In the genomic region with DNA sequence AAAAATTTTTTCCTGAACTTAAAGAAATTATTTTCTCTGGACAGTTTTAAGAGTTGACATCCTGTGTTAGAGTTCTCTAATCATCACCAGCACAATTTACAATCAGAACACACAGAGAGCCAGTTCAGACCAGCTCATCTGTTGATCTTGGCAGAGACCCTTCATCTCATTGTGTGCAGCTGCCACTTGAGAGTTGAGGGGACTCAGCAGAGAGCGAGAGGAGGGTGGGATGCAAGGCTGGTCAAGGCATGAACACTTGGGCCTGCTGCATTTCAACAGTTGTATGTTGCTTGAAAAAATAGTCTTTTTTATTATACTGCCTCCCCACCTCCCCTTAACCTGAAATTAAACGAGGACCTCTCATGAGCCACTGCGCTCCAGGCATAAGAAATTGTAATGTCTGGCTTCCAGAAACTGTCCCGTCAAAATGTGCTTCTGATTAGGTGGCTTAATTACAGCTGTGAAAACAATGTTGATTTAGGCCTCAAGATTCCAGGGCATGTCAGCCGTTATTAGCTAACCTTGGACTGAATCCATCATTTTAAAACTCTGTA, we compare ENCODE assay signal across 13 cellular contexts.
DNase-seq lines count a peak whose midpoint lies in the region; ATAC-seq and TF ChIP-seq lines count a peak whose summit lies in the region.
"Had no signal": no experiment of that assay in that cellular context is flagged by ENCODE, and none has a peak within 500 bp of the region (broad histone marks: within the 10 kb centered on the region; RNA-seq: fewer than 3 reads in every experiment).

No MANE protein-coding gene starts in this region.

- H3K4me3 ChIP-seq in ACC112 (ENCODE audit: low read depth, low read length) (no peak overlapping the region), left ventricle myocardium inferior (no peak overlapping the region), WERI-Rb-1 (ENCODE audit: low read depth, low read length) (no peak overlapping the region)
- H3K4me3 ChIP-seq: K562 had no signal

- peaks cover 12% of the 10 kb centered on the region for H3K9me3 ChIP-seq in left ventricle myocardium inferior (replicated peaks)
- H3K9me3 ChIP-seq in WERI-Rb-1 (ENCODE audit: severe bottlenecking), result no peaks in the 10 kb centered on the region

- ATAC-seq in GM21528 (IDR thresholded peaks at IDR 0.05; ENCODE audit: low FRiP score, unreplicated experiment) (no peak), HG03095 (IDR thresholded peaks at IDR 0.05; ENCODE audit: unreplicated experiment) (no peak)
- ATAC-seq: esophagus mucosa, K562, Panc1 had no signal

- peak overlapping the region; percentile 66 for H3K27ac Mint-ChIP-seq in HFFc6
- H3K27ac Mint-ChIP-seq: stimulated activated naive CD8-positive, alpha-beta T cell treated with anti-CD3 and anti-CD28 coated beads, Interleukin-15, Interleukin-2, amounts not matched to agents 100 ng/mL and 50 ng/mL, for 24 hours had no signal

- H3K36me3 ChIP-seq in ACC112 (ENCODE audit: insufficient read depth, low read length), result peaks cover 6% of the 10 kb centered on the region; the same call in 1 of the 2 replicates
- H3K36me3 ChIP-seq in left ventricle myocardium inferior, result no peaks in the 10 kb centered on the region
- H3K36me3 ChIP-seq in WERI-Rb-1, result no peaks in the 10 kb centered on the region

- DNase-seq in HFFc6, result peak; percentile 7
- peak; percentile 90 to 91 for DNase-seq in SHP77 (lab: John Stamatoyannopoulos, UW)
- DNase-seq in left ventricle myocardium inferior, result peak; percentile 18
- DNase-seq in WERI-Rb-1, result no peak
- no peak for DNase-seq in OCI-M1 (lab: John Stamatoyannopoulos, UW)

- H3K4me3 Mint-ChIP-seq in HFFc6, result 0 out of 2 replicates have a peak overlapping the region, but pooled peaks have one; percentile 3
- H3K4me3 Mint-ChIP-seq: stimulated activated naive CD8-positive, alpha-beta T cell treated with anti-CD3 and anti-CD28 coated beads, Interleukin-15, Interleukin-2, amounts not matched to agents 100 ng/mL and 50 ng/mL, for 24 hours had no signal

- intact Hi-C loops in left ventricle myocardium inferior (cut with micrococcal nuclease), result no loop called here

- H3K36me3 Mint-ChIP-seq in HFFc6 (ENCODE audit: low read depth), result peaks cover 12% of the 10 kb centered on the region; the same call in 1 of the 2 replicates

- H3K79me2 ChIP-seq in ACC112 (ENCODE audit: control insufficient read depth, insufficient read depth, low read length, unreplicated experiment), result no peaks in the 10 kb centered on the region

- peaks cover 14% of the 10 kb centered on the region; the same call in 1 of the 2 replicates for H3K9me3 Mint-ChIP-seq in HFFc6

- peak overlapping the region; percentile 4 for H2AFZ ChIP-seq in ACC112 (ENCODE audit: low read length, unreplicated experiment)

- no peaks in the 10 kb centered on the region for H3K27me3 Mint-ChIP-seq in HFFc6 (ENCODE audit: insufficient read depth)
- H3K27me3 Mint-ChIP-seq: stimulated activated naive CD8-positive, alpha-beta T cell treated with anti-CD3 and anti-CD28 coated beads, Interleukin-15, Interleukin-2, amounts not matched to agents 100 ng/mL and 50 ng/mL, for 24 hours had no signal

- no peaks in the 10 kb centered on the region for H3K27me3 ChIP-seq in ACC112 (ENCODE audit: insufficient read depth, low read length)
- H3K27me3 ChIP-seq in left ventricle myocardium inferior (ENCODE audit: low read depth), result no peaks in the 10 kb centered on the region
- H3K27me3 ChIP-seq in WERI-Rb-1 (ENCODE audit: insufficient read depth, low read depth, severe bottlenecking), result no peaks in the 10 kb centered on the region

- H3K4me1 Mint-ChIP-seq in HFFc6 (ENCODE audit: low read depth), result peaks cover 26% of the 10 kb centered on the region

- TF ChIP-seq CTCF in HFFc6 (IDR thresholded peaks at IDR 0.05) (no peak), left ventricle myocardium inferior (IDR thresholded peaks at IDR 0.05; ENCODE audit: borderline replicate concordance) (no peak), WERI-Rb-1 (IDR thresholded peaks at IDR 0.05; ENCODE audit: low read depth, low read length) (no peak)

- peak overlapping the region; percentile 50 for H3K27ac ChIP-seq in ACC112 (ENCODE audit: low read depth, low read length)
- H3K27ac ChIP-seq in left ventricle myocardium inferior (replicated peaks), result peak overlapping the region; percentile 31
- H3K27ac ChIP-seq in WERI-Rb-1, result no peak overlapping the region
- H3K27ac ChIP-seq: C4-2B had no signal

- H3K4me1 ChIP-seq in ACC112 (ENCODE audit: control insufficient read depth, insufficient read depth, low read length, unreplicated experiment), result peaks cover 26% of the 10 kb centered on the region
- peaks cover 3% of the 10 kb centered on the region for H3K4me1 ChIP-seq in left ventricle myocardium inferior

Comparison
In these comparisons a context has a peak if more than half of its experiments do, and no peak if none do; other contexts are left out.
1. DNase-seq: peak in HFFc6 (single experiment), SHP77 (2 of 2) and left ventricle myocardium inferior (single experiment); none in WERI-Rb-1 (single experiment) and OCI-M1 (single experiment).